In genomic region chr4:185293202-185293601, GRCh38 we compare ENCODE assay signal across 21 cellular contexts.
DNase-seq lines count a peak whose midpoint lies in the region; ATAC-seq, FAIRE-seq and TF ChIP-seq lines count a peak whose summit lies in the region.
"Had no signal": no experiment of that assay in that cellular context is flagged by ENCODE, and none has a peak within 500 bp of the region (broad histone marks: within the 10 kb centered on the region; RNA-seq: fewer than 3 reads in every experiment).

No MANE protein-coding gene starts in this region.

- H3K9me3 ChIP-seq in keratinocyte (ENCODE audit: control insufficient read depth, low read depth, low read length): no peaks in the 10 kb centered on the region
- H3K9me3 ChIP-seq: BE2C had no signal

- dilution Hi-C loops in keratinocyte (cut with MboI; ENCODE audit: extremely low pct_ligation_motif_present, low sequenced_read_pairs): no loop called here

- H3K4me3 ChIP-seq in keratinocyte (ENCODE audit: control insufficient read depth in 2 of 3, extremely low read depth in 1 of 3, insufficient read depth in 2 of 3, low read depth in 1 of 3, low read length in 3 of 3): no peak overlapping the region
- H3K4me3 ChIP-seq: BLaER1, GM12878 had no signal

- no peaks in the 10 kb centered on the region for H3K4me1 ChIP-seq in keratinocyte (ENCODE audit: control insufficient read depth, extremely low read depth, insufficient read depth, low read length)
- H3K4me1 ChIP-seq: BE2C, BLaER1 had no signal

- FAIRE-seq in GM18507 (lab: Jason Lieb, UNC) (peak; percentile 29), GM19239 (lab: Jason Lieb, UNC) (peak; percentile 83), keratinocyte (lab: Jason Lieb, UNC) (peak; percentile 48), GM12891 (lab: Jason Lieb, UNC) (no peak)
- FAIRE-seq: GM12878 had no signal

- no peak for TF ChIP-seq POLR2A in GM12891 (IDR thresholded peaks at IDR 0.05; ENCODE audit: low read depth, low read length)

- no peak for ATAC-seq in Right ventricle myocardium superior (ENCODE audit: poor library complexity)
- ATAC-seq: GM12878 had no signal

- no peak overlapping the region for H2AFZ ChIP-seq in keratinocyte (ENCODE audit: control insufficient read depth, low read length)

- H3K27ac ChIP-seq in keratinocyte (ENCODE audit: control insufficient read depth, insufficient read depth, low read length): no peak overlapping the region
- H3K27ac ChIP-seq: BLaER1 had no signal

- no peaks in the 10 kb centered on the region for H4K20me1 ChIP-seq in keratinocyte (ENCODE audit: control insufficient read depth, extremely low read depth, insufficient read depth, low read length)
- H4K20me1 ChIP-seq: BLaER1 had no signal

- H3K4me2 ChIP-seq in keratinocyte (ENCODE audit: control insufficient read depth, extremely low read depth, insufficient read depth, low read depth, low read length): no peak overlapping the region
- H3K4me2 ChIP-seq: BLaER1 had no signal

- no peak for TF ChIP-seq CTCF in keratinocyte (optimal IDR thresholded peaks at IDR 0.05 in 1 of 3, IDR thresholded peaks at IDR 0.05 in 1 of 3, conservative IDR thresholded peaks at IDR 0.05 in 1 of 3; ENCODE audit: extremely low read depth in 1 of 3, insufficient read depth in 2 of 3, low read length in 3 of 3)

- H3K9ac ChIP-seq in keratinocyte (ENCODE audit: control insufficient read depth, extremely low read depth, insufficient read depth, low read length): no peak overlapping the region
- H3K9ac ChIP-seq: BLaER1 had no signal

- H3K36me3 ChIP-seq in keratinocyte (ENCODE audit: control insufficient read depth in 2 of 2, extremely low read depth in 1 of 2, insufficient read depth in 2 of 2, low read length in 2 of 2): peaks cover 0 to 9% of the 10 kb centered on the region in 2 experiments
- H3K36me3 ChIP-seq: BE2C had no signal

- H3K27me3 ChIP-seq in keratinocyte (ENCODE audit: control insufficient read depth, extremely low read depth, insufficient read depth, low read length): no peaks in the 10 kb centered on the region
- H3K27me3 ChIP-seq: BE2C, BLaER1 had no signal

- intact Hi-C loops in Right ventricle myocardium superior (cut with DNase I): no loop called here

- no peaks in the 10 kb centered on the region for H3K79me2 ChIP-seq in keratinocyte (ENCODE audit: control insufficient read depth, insufficient read depth, low read length)

- no peak for DNase-seq in GM18507 (ENCODE audit: extremely low spot score, insufficient read length, low read depth)
- no peak for DNase-seq in GM19239 (ENCODE audit: insufficient read length, low spot score)
- no peak for DNase-seq in keratinocyte (ENCODE audit: low read depth, low spot score)
- no peak for DNase-seq in Right ventricle myocardium superior
- no peak for DNase-seq in GM12891 (ENCODE audit: insufficient read length, low spot score)
- DNase-seq: 8988T; ACHN; BE2C; C1 segment of cervical spinal cord; CD4-positive, alpha-beta memory T cell; CD4-positive, CD25-positive, alpha-beta regulatory T cell; CD8-positive, alpha-beta memory T cell; COR-L47; DMS 273 treated with DMSO at 0.1 percent for 48 hours; DMS153; DMS79; DND-41; EL; GDM1 had no signal

- no peaks in the 10 kb centered on the region for H3K9me1 ChIP-seq in keratinocyte (ENCODE audit: control insufficient read depth, extremely low read depth, insufficient read depth, low read length)

TF ChIP-seq in GM12891, 5 proteins besides CTCF, POLR2A, EP300 and RAD21:
- TF ChIP-seq POLR2AphosphoS5 (IDR thresholded peaks at IDR 0.05; ENCODE audit: low read depth, low read length) (no peak), PAX5 (IDR thresholded peaks at IDR 0.05; ENCODE audit: insufficient read depth, low read length, severe bottlenecking) (no peak), SPI1 (IDR thresholded peaks at IDR 0.05; ENCODE audit: low read depth, low read length) (no peak), TAF1 (IDR thresholded peaks at IDR 0.05; ENCODE audit: low read depth, low read length) (no peak), POU2F2 (IDR thresholded peaks at IDR 0.05; ENCODE audit: low read depth, low read length) (no peak)
